In the genomic region with DNA sequence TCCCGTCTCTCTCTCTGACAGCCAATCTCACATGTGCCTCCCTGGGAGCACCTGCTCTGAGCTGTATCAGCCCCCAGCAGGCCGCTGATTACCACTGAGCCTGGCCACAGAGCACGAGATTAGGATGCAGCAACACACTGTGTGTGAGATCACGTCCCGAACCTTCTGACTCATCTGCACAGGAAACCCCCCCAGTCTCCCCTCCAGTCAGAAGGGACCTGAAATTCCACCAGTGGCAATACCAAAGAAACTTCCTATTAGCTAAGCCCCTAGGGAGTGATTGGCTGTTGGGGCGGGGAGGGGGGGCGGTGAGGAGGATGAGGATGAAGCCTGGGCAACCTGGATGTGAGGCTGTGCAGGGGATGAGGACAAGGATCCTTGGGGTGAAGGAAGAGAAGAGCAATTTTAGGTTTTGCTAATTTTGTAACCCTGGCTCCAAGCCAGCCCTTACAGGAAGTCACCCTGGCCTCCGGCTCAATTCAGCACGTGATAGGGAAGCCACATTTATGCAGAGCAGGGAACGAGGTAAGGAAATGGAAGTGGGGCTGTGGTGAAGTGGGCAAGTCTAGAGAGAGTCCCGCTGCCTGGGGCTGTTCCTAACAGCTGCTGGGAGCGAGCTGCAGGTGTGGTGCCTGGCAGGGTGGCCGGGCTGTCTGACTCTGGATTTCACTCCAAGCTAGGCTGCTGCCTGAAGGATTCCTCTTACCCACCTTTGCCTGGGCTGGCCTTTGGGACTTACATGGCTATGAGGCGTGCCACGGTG, we compare ENCODE assay signal across 8 cellular contexts. TPM values are rescaled to one million over a fixed set of nuclear protein-coding genes. Genes with fewer than 3 reads are reported as not detected.
DNase-seq lines count a peak whose midpoint lies in the region; ATAC-seq, FAIRE-seq and TF ChIP-seq lines count a peak whose summit lies in the region.

No MANE protein-coding gene starts in this region.

- peaks cover 25 to 36% of the 10 kb centered on the region in 2 donors for H3K4me1 ChIP-seq in duodenal mucosa (ENCODE audit: control insufficient read depth in 1 of 2, insufficient read depth in 2 of 2, low read length in 2 of 2)

- no peaks in the 10 kb centered on the region for H3K9me3 ChIP-seq in duodenal mucosa (ENCODE audit: control insufficient read depth in 1 of 2, low read length in 2 of 2)

- no peaks in the 10 kb centered on the region for H3K9me3 Mint-ChIP-seq in stimulated activated effector memory CD8-positive, alpha-beta T cell treated with anti-CD3 and anti-CD28 coated beads, Interleukin-12 subunit alpha, Interleukin-12 subunit beta, amount 100 ng/mL, for 72 hours

- H3K36me3 ChIP-seq in duodenal mucosa (ENCODE audit: control insufficient read depth in 1 of 2, insufficient read depth in 2 of 2, low read length in 2 of 2) = no peaks in the 10 kb centered on the region

- peak overlapping the region; percentile 96 for H3K27ac Mint-ChIP-seq in stimulated activated effector memory CD8-positive, alpha-beta T cell treated with anti-CD3 and anti-CD28 coated beads, Interleukin-12 subunit alpha, Interleukin-12 subunit beta, amount 100 ng/mL, for 72 hours

- H3K27ac ChIP-seq in duodenal mucosa (ENCODE audit: low read depth, low read length) = peak overlapping the region; percentile 11

- H3K4me1 Mint-ChIP-seq in stimulated activated effector memory CD8-positive, alpha-beta T cell treated with anti-CD3 and anti-CD28 coated beads, Interleukin-12 subunit alpha, Interleukin-12 subunit beta, amount 100 ng/mL, for 72 hours = peaks cover 66% of the 10 kb centered on the region

- DNase-seq in GM12891 (ENCODE audit: insufficient read length, low spot score) = peak; percentile 60
- peak; percentile 93 for DNase-seq in HCEC 1CT
- DNase-seq in MV-4-11 (lab: John Stamatoyannopoulos, UW) = peak; percentile 97
- peak; percentile 80 to 87 for DNase-seq in activated CD4-positive, alpha-beta T cell treated with anti-CD3 and anti-CD28 coated beads, Interleukin-2, amount 50 U/mL, for 4 hours
- DNase-seq in myocyte (ENCODE audit: low read depth) = peak; percentile 93
- DNase-seq in stimulated activated effector memory CD8-positive, alpha-beta T cell treated with anti-CD3 and anti-CD28 coated beads, Interleukin-12 subunit alpha, Interleukin-12 subunit beta, amount 100 ng/mL, for 72 hours (ENCODE audit: low spot score in 2 of 2) = peak; percentile 66 to 91
- DNase-seq in HuH-7.5 (ENCODE audit: low spot score) = no peak

- peak overlapping the region; percentile 12 to 28 for H3K9ac ChIP-seq in duodenal mucosa (ENCODE audit: low read depth in 1 of 2, low read length in 2 of 2)

- ATAC-seq in stimulated activated effector memory CD8-positive, alpha-beta T cell treated with anti-CD3 and anti-CD28 coated beads, Interleukin-12 subunit alpha, Interleukin-12 subunit beta, amount 100 ng/mL, for 72 hours = peak; percentile 97

- TF ChIP-seq POLR2A in GM12891 (IDR thresholded peaks at IDR 0.05; ENCODE audit: low read depth, low read length) = peak; percentile 79

- peak overlapping the region; percentile 93 for H3K4me3 Mint-ChIP-seq in stimulated activated effector memory CD8-positive, alpha-beta T cell treated with anti-CD3 and anti-CD28 coated beads, Interleukin-12 subunit alpha, Interleukin-12 subunit beta, amount 100 ng/mL, for 72 hours

- peaks cover 76% of the 10 kb centered on the region for H3K36me3 Mint-ChIP-seq in stimulated activated effector memory CD8-positive, alpha-beta T cell treated with anti-CD3 and anti-CD28 coated beads, Interleukin-12 subunit alpha, Interleukin-12 subunit beta, amount 100 ng/mL, for 72 hours

- no peak for FAIRE-seq in GM12891 (lab: Jason Lieb, UNC)

- H3K4me3 ChIP-seq in duodenal mucosa (ENCODE audit: low read depth in 1 of 2, low read length in 2 of 2) = peak overlapping the region; percentile 48 to 57

- peaks cover 0 to 5% of the 10 kb centered on the region in 2 donors for H3K27me3 ChIP-seq in duodenal mucosa (ENCODE audit: control insufficient read depth in 1 of 2, insufficient read depth in 2 of 2, low read length in 2 of 2)

TF ChIP-seq in GM12891, 5 proteins besides CTCF, POLR2A, EP300 and RAD21:
- TF ChIP-seq PAX5 (IDR thresholded peaks at IDR 0.05; ENCODE audit: insufficient read depth, low read length, severe bottlenecking) (no peak), POLR2AphosphoS5 (IDR thresholded peaks at IDR 0.05; ENCODE audit: low read depth, low read length) (no peak; the same call in none of the 2 replicates), SPI1 (IDR thresholded peaks at IDR 0.05; ENCODE audit: low read depth, low read length) (peak; percentile 62), TAF1 (IDR thresholded peaks at IDR 0.05; ENCODE audit: low read depth, low read length) (peak; percentile 60), POU2F2 (IDR thresholded peaks at IDR 0.05; ENCODE audit: low read depth, low read length) (peak; percentile 83)

RNA-seq across cellular contexts. Expression of gene SLC43A3, which starts 1.9 kb away (rescaled TPM):
- polyA plus RNA-seq in GM12891 (2012; ENCODE audit: low read depth, missing spikeins) = 74.8 TPM
- 21.6 and 21.9 TPM in 2 replicates for total RNA-seq in myocyte
- 7.8 TPM for polyA plus RNA-seq in myocyte (2012)

RNA-seq across cellular contexts. Expression of gene PRG2, which starts 34.5 kb away (rescaled TPM):
- polyA plus RNA-seq in GM12891 (2012; ENCODE audit: low read depth, missing spikeins) = 0.85 TPM
- not detected in 2 replicates for total RNA-seq in myocyte
- polyA plus RNA-seq in myocyte (2012) = not detected

RNA-seq across cellular contexts. Expression of gene RTN4RL2, which starts 35.3 kb away (rescaled TPM):
- not detected for polyA plus RNA-seq in GM12891 (2012; ENCODE audit: low read depth, missing spikeins)
- total RNA-seq in myocyte = 0.53 and 0.94 TPM in 2 replicates
- polyA plus RNA-seq in myocyte (2012) = 0.24 TPM

RNA-seq across cellular contexts. Expression of gene PRG3, which starts 44.0 kb away (rescaled TPM):
- not detected for polyA plus RNA-seq in GM12891 (2012; ENCODE audit: low read depth, missing spikeins)
- not detected in 2 replicates for total RNA-seq in myocyte
- not detected for polyA plus RNA-seq in myocyte (2012)
